11 cellular contexts compared by ENCODE assay signal in genomic region chr22:46829140-46829891, GRCh38.
DNase-seq lines count a peak whose midpoint lies in the region; ATAC-seq and TF ChIP-seq lines count a peak whose summit lies in the region.
"Had no signal": no experiment of that assay in that cellular context is flagged by ENCODE, and none has a peak within 500 bp of the region (broad histone marks: within the 10 kb centered on the region; RNA-seq: fewer than 3 reads in every experiment).

No MANE protein-coding gene starts in this region.

- H3K36me3 ChIP-seq in PC-3 (ENCODE audit: low read depth, low read length) (no peaks in the 10 kb centered on the region), esophagus squamous epithelium (peaks cover 0 to 19% (median 0%) of the 10 kb centered on the region in 3 donors)

- no peaks in the 10 kb centered on the region for H3K9me3 ChIP-seq in PC-3 (ENCODE audit: low read length)
- H3K9me3 ChIP-seq in esophagus squamous epithelium: no peaks in the 10 kb centered on the region
- H3K9me3 ChIP-seq: lower lobe of right lung had no signal

- WGBS in esophagus squamous epithelium, 2 donors: 22 to 42% methylated on average over 11 of the region's 11 CpGs

- H3K27ac ChIP-seq in PC-3 (ENCODE audit: low read length) (peak overlapping the region; percentile 99), esophagus squamous epithelium (peak overlapping the region; percentile 40 to 69 (median 57))

- peak overlapping the region; percentile 86 for H3K4me2 ChIP-seq in PC-3 (ENCODE audit: low read length)

- peaks cover 1% of the 10 kb centered on the region for H3K4me1 Mint-ChIP-seq in activated CD4-positive, alpha-beta T cell treated with anti-CD3 and anti-CD28 coated beads, Interleukin-2, amount 10 ng/mL, durations not matched to agents 7 days and 5 days
- H3K4me1 Mint-ChIP-seq: activated naive CD4-positive, alpha-beta T cell treated with anti-CD3 and anti-CD28 coated beads, Interleukin-2, amount 10 ng/mL, durations not matched to agents 7 days and 5 days had no signal

- peak overlapping the region; percentile 88 for H3K9ac ChIP-seq in PC-3 (ENCODE audit: low read length)

- POLR2A ChIA-PET in PC-3 (lab: Charles Lee; ENCODE audit: unreplicated experiment): interaction anchor here (0.6 kb wide), 1 partner anchor 10 kb away, joined by 4 read pairs; no protein-coding TSS in a partner anchor
- POLR2A ChIA-PET in activated CD4-positive, alpha-beta T cell treated with anti-CD3 and anti-CD28 coated beads, Interleukin-2, amount 10 ng/mL, durations not matched to agents 7 days and 5 days (lab: Charles Lee): no interaction called here

- BruUV-seq in PC-3 (replicated peaks; lab: Mats Ljungman, UMichigan): TSS peak; percentile 82

- H3K4me3 Mint-ChIP-seq in activated CD4-positive, alpha-beta T cell treated with anti-CD3 and anti-CD28 coated beads, Interleukin-2, amount 10 ng/mL, durations not matched to agents 7 days and 5 days: no peak overlapping the region
- H3K4me3 Mint-ChIP-seq: activated naive CD4-positive, alpha-beta T cell treated with anti-CD3 and anti-CD28 coated beads, Interleukin-2, amount 10 ng/mL, durations not matched to agents 7 days and 5 days; T-helper 1 cell treated with Interleukin-12 subunit alpha and Interleukin-12 subunit beta and Interleukin-4 antibody, amounts not matched to agents 30 μg/mL and 1 μg/mL, for 36 hours had no signal

- 0 out of 2 replicates have a peak overlapping the region, but pooled peaks have one; percentile 29 for H2AFZ ChIP-seq in PC-3 (ENCODE audit: low read length)

- peak overlapping the region; percentile 57 for H3K4me3 ChIP-seq in PC-3 (ENCODE audit: low read length)
- H3K4me3 ChIP-seq in esophagus squamous epithelium: no peak overlapping the region
- H3K4me3 ChIP-seq: lower lobe of right lung had no signal

- no peak overlapping the region for H3K27ac Mint-ChIP-seq in activated CD4-positive, alpha-beta T cell treated with anti-CD3 and anti-CD28 coated beads, Interleukin-2, amount 10 ng/mL, durations not matched to agents 7 days and 5 days
- H3K27ac Mint-ChIP-seq: T-helper 1 cell treated with Interleukin-12 subunit alpha and Interleukin-12 subunit beta and Interleukin-4 antibody, amounts not matched to agents 30 μg/mL and 1 μg/mL, for 36 hours had no signal

- no peak for TF ChIP-seq POLR2A in esophagus squamous epithelium (IDR thresholded peaks at IDR 0.05)

- H3K9me3 Mint-ChIP-seq in activated CD4-positive, alpha-beta T cell treated with anti-CD3 and anti-CD28 coated beads, Interleukin-2, amount 10 ng/mL, durations not matched to agents 7 days and 5 days: peaks cover 6% of the 10 kb centered on the region

- H3K9me2 ChIP-seq in PC-3 (replicated peaks; ENCODE audit: low read length): no peaks in the 10 kb centered on the region

- peaks cover 43% of the 10 kb centered on the region for H3K4me1 ChIP-seq in PC-3 (ENCODE audit: insufficient read depth, low read length)
- H3K4me1 ChIP-seq in esophagus squamous epithelium: peaks cover 15 to 31% (median 29%) of the 10 kb centered on the region in 3 donors

- no peaks in the 10 kb centered on the region for H3K27me3 Mint-ChIP-seq in activated CD4-positive, alpha-beta T cell treated with anti-CD3 and anti-CD28 coated beads, Interleukin-2, amount 10 ng/mL, durations not matched to agents 7 days and 5 days
- H3K27me3 Mint-ChIP-seq: activated naive CD4-positive, alpha-beta T cell treated with anti-CD3 and anti-CD28 coated beads, Interleukin-2, amount 10 ng/mL, durations not matched to agents 7 days and 5 days had no signal

- intact Hi-C loops in PC-3 (cut with micrococcal nuclease) (loop anchor here (2.0 kb wide), 1 partner anchor 27 kb away; no protein-coding TSS in a partner anchor), esophagus squamous epithelium (cut with DNase I) (no loop called here)

- DNase-seq in DMS 273 (lab: John Stamatoyannopoulos, UW; ENCODE audit: unreplicated experiment) (peak; percentile 23), PC-3 (peak; percentile 89), esophagus squamous epithelium (lab: John Stamatoyannopoulos, UW) (no peak), pulmonary artery endothelial cell (ENCODE audit: low read depth, low spot score) (peak; percentile 53)
- no peak for DNase-seq in activated CD4-positive, alpha-beta T cell treated with anti-CD3 and anti-CD28 coated beads, Interleukin-2, amount 10 ng/mL, durations not matched to agents 7 days and 5 days
- DNase-seq: activated naive CD4-positive, alpha-beta T cell treated with anti-CD3 and anti-CD28 coated beads, Interleukin-2, amount 10 ng/mL, durations not matched to agents 7 days and 5 days; lower lobe of right lung had no signal

- H3F3A ChIP-seq in PC-3 (ENCODE audit: low read length, unreplicated experiment): peaks cover 17% of the 10 kb centered on the region

- CTCF ChIA-PET in PC-3 (lab: Charles Lee): interaction anchor here (0.5 to 0.6 kb wide), 2 partner anchors 23 to 64 kb away, joined by 3 read pairs; no protein-coding TSS in a partner anchor
- CTCF ChIA-PET in activated CD4-positive, alpha-beta T cell treated with anti-CD3 and anti-CD28 coated beads, Interleukin-2, amount 10 ng/mL, durations not matched to agents 7 days and 5 days (lab: Charles Lee): interaction anchor here (1.0 kb wide), 1 partner anchor 16 kb away, joined by 3 read pairs; no protein-coding TSS in a partner anchor

- H3K36me3 Mint-ChIP-seq in activated CD4-positive, alpha-beta T cell treated with anti-CD3 and anti-CD28 coated beads, Interleukin-2, amount 10 ng/mL, durations not matched to agents 7 days and 5 days (ENCODE audit: low read depth): peaks cover 46% of the 10 kb centered on the region

- H3K27me3 ChIP-seq in PC-3 (ENCODE audit: low read length): no peaks in the 10 kb centered on the region
- H3K27me3 ChIP-seq in esophagus squamous epithelium: no peaks in the 10 kb centered on the region

- ATAC-seq in PC-3: peak; percentile 80
- ATAC-seq in HG02970 (IDR thresholded peaks at IDR 0.05; ENCODE audit: low FRiP score, unreplicated experiment): no peak
- ATAC-seq in HG03565 (IDR thresholded peaks at IDR 0.05; ENCODE audit: unreplicated experiment): no peak
- ATAC-seq in GM19328 (IDR thresholded peaks at IDR 0.05; ENCODE audit: unreplicated experiment): no peak

- peaks cover 37% of the 10 kb centered on the region for H3K79me2 ChIP-seq in PC-3 (ENCODE audit: low read length)

- no peaks in the 10 kb centered on the region for H4K20me1 ChIP-seq in PC-3 (ENCODE audit: low read length)

- TF ChIP-seq CTCF in PC-3 (conservative IDR thresholded peaks at IDR 0.05; ENCODE audit: low read depth, low read length): no peak
- TF ChIP-seq CTCF in esophagus squamous epithelium (IDR thresholded peaks at IDR 0.05): no peak

Comparison
In these comparisons a context has a peak if more than half of its experiments do, and no peak if none do; other contexts are left out.
1. DNase-seq: peak in DMS 273 (single experiment), PC-3 (single experiment) and pulmonary artery endothelial cell (single experiment); none in esophagus squamous epithelium (single experiment) and activated CD4-positive, alpha-beta T cell treated with anti-CD3 and anti-CD28 coated beads, Interleukin-2, amount 10 ng/mL, durations not matched to agents 7 days and 5 days (single experiment).